In genomic region chr19:3324405-3324856, GRCh38 we compare ENCODE assay signal across 8 cellular contexts. TPM values are rescaled to one million over a fixed set of nuclear protein-coding genes. Genes with fewer than 3 reads are reported as not detected.
DNase-seq lines count a peak whose midpoint lies in the region; ATAC-seq and TF ChIP-seq lines count a peak whose summit lies in the region.

No MANE protein-coding gene starts in this region.

- peaks cover 7% of the 10 kb centered on the region for H3K27me3 ChIP-seq in OCI-LY3 (ENCODE audit: low read depth, low read length)
- H3K27me3 ChIP-seq in foreskin keratinocyte, result peaks cover 4% of the 10 kb centered on the region
- no peaks in the 10 kb centered on the region for H3K27me3 ChIP-seq in smooth muscle cell (ENCODE audit: low read depth)

- peak; percentile 70 for DNase-seq in GM10266 (ENCODE audit: extremely low spot score)
- DNase-seq in activated T-cell treated with anti-CD3 and anti-CD28 coated beads, Interleukin-2, amount 50 U/mL, for 24 hours, result peak; percentile 84
- DNase-seq in foreskin keratinocyte, result no peak
- DNase-seq in smooth muscle cell (lab: John Stamatoyannopoulos, UW; ENCODE audit: unreplicated experiment), result no peak
- no peak for DNase-seq in dedifferentiated amniotic fluid mesenchymal stem cell (ENCODE audit: extremely low spot score)
- DNase-seq in G401 (ENCODE audit: low spot score), result no peak

- no peak overlapping the region for H3K27ac Mint-ChIP-seq in activated T-cell treated with anti-CD3 and anti-CD28 coated beads, Interleukin-2, amount 50 U/mL, for 24 hours

- peaks cover 15% of the 10 kb centered on the region for H3K27me3 Mint-ChIP-seq in activated T-cell treated with anti-CD3 and anti-CD28 coated beads, Interleukin-2, amount 50 U/mL, for 24 hours

- H3K9me3 ChIP-seq in OCI-LY3 (ENCODE audit: insufficient read depth, low read length) (no peaks in the 10 kb centered on the region), smooth muscle cell (replicated peaks; ENCODE audit: low read depth) (no peaks in the 10 kb centered on the region)

- H3K4me2 ChIP-seq in OCI-LY3 (ENCODE audit: low read length) (no peak overlapping the region), smooth muscle cell (no peak overlapping the region)

- H3K9ac ChIP-seq in OCI-LY3 (ENCODE audit: low read length) (no peak overlapping the region), smooth muscle cell (ENCODE audit: low read depth) (no peak overlapping the region)

- no peaks in the 10 kb centered on the region for H3K36me3 ChIP-seq in OCI-LY3 (replicated peaks; ENCODE audit: low read depth, low read length)
- no peaks in the 10 kb centered on the region for H3K36me3 ChIP-seq in smooth muscle cell (ENCODE audit: low read depth)

- H3K79me2 ChIP-seq in OCI-LY3 (ENCODE audit: low read length) (no peaks in the 10 kb centered on the region), smooth muscle cell (ENCODE audit: low read depth) (no peaks in the 10 kb centered on the region)

- H3K4me1 ChIP-seq in OCI-LY3 (ENCODE audit: low read length), result no peaks in the 10 kb centered on the region
- no peaks in the 10 kb centered on the region for H3K4me1 ChIP-seq in foreskin keratinocyte
- H3K4me1 ChIP-seq in smooth muscle cell (ENCODE audit: low read depth), result no peaks in the 10 kb centered on the region

- ATAC-seq in foreskin keratinocyte (peak; percentile 44), HG03108 (IDR thresholded peaks at IDR 0.05; ENCODE audit: unreplicated experiment) (no peak)

- no peaks in the 10 kb centered on the region for H3K9me3 Mint-ChIP-seq in activated T-cell treated with anti-CD3 and anti-CD28 coated beads, Interleukin-2, amount 50 U/mL, for 24 hours

- H3K4me3 ChIP-seq in OCI-LY3 (ENCODE audit: low read length), result no peak overlapping the region
- no peak overlapping the region for H3K4me3 ChIP-seq in smooth muscle cell

- peaks cover 1% of the 10 kb centered on the region for H3K4me1 Mint-ChIP-seq in activated T-cell treated with anti-CD3 and anti-CD28 coated beads, Interleukin-2, amount 50 U/mL, for 24 hours (ENCODE audit: low read depth)

- in situ Hi-C loops in G401 (cut with HindIII; ENCODE audit: low sequenced_read_pairs), result no loop called here

- H2AFZ ChIP-seq in OCI-LY3 (ENCODE audit: low read depth, low read length), result no peak overlapping the region
- no peak overlapping the region for H2AFZ ChIP-seq in smooth muscle cell (ENCODE audit: low read depth)

- H3F3A ChIP-seq in smooth muscle cell (ENCODE audit: low read depth), result no peaks in the 10 kb centered on the region

- H3K4me3 Mint-ChIP-seq in activated T-cell treated with anti-CD3 and anti-CD28 coated beads, Interleukin-2, amount 50 U/mL, for 24 hours, result no peak overlapping the region

- H4K20me1 ChIP-seq in OCI-LY3 (ENCODE audit: insufficient read depth, low read length) (no peaks in the 10 kb centered on the region), smooth muscle cell (ENCODE audit: low read depth) (no peaks in the 10 kb centered on the region)

- WGBS in smooth muscle cell (ENCODE audit: low lambda C conversion rate), result 54% methylated on average over 5 of the region's 5 CpGs

- H3K36me3 Mint-ChIP-seq in activated T-cell treated with anti-CD3 and anti-CD28 coated beads, Interleukin-2, amount 50 U/mL, for 24 hours (ENCODE audit: low read depth), result no peaks in the 10 kb centered on the region

- TF ChIP-seq CTCF in GM10266 (IDR thresholded peaks at IDR 0.05; ENCODE audit: control insufficient read depth, insufficient read depth, low read depth, missing control alignments) (peak; percentile 83), OCI-LY3 (IDR thresholded peaks at IDR 0.05; ENCODE audit: low read depth, low read length) (peak; percentile 83), foreskin keratinocyte (conservative IDR thresholded peaks at IDR 0.05) (peak; percentile 74), smooth muscle cell (IDR thresholded peaks at IDR 0.05; ENCODE audit: borderline replicate concordance, insufficient read depth, poor library complexity, severe bottlenecking) (peak; percentile 66)

- H3K27ac ChIP-seq in OCI-LY3 (ENCODE audit: low read length) (no peak overlapping the region), foreskin keratinocyte (no peak overlapping the region), smooth muscle cell (ENCODE audit: low read depth) (no peak overlapping the region)

RNA-seq across cellular contexts. Expression of gene NFIC, which starts 42.0 kb away (rescaled TPM):
- total RNA-seq in foreskin keratinocyte (43.6 and 45.1 TPM in 2 replicates), smooth muscle cell (7.9 and 8.6 TPM in 2 replicates)
- polyA plus RNA-seq in foreskin keratinocyte (17.7 and 20.3 TPM in 2 replicates), smooth muscle cell (33.2 and 36.2 TPM in 2 replicates)
- total RNA-seq in G401 (2014; rRNA removed; shearing (Covaris generic)), result 3.2 and 8.9 TPM in 2 replicates

Comparison
In these comparisons a context has a peak if more than half of its experiments do, and no peak if none do; other contexts are left out.
1. DNase-seq: peak in GM10266 (single experiment) and activated T-cell treated with anti-CD3 and anti-CD28 coated beads, Interleukin-2, amount 50 U/mL, for 24 hours (single experiment); none in foreskin keratinocyte (0 of 2), smooth muscle cell (single experiment), dedifferentiated amniotic fluid mesenchymal stem cell (single experiment) and G401 (single experiment).
2. Peak in every context shown above with its lines, with median percentiles within 50 percentile points of each other: CTCF ChIP-seq.